In genomic region chr6:11771473-11772048, GRCh38 we compare ENCODE assay signal across 12 cellular contexts. TPM values are rescaled to one million over a fixed set of nuclear protein-coding genes. Genes with fewer than 3 reads are reported as not detected.
A peak's percentile ranks its signal among the peaks of the same experiment; 100 is the strongest.
DNase-seq lines count a peak whose midpoint lies in the region; ATAC-seq, FAIRE-seq and TF ChIP-seq lines count a peak whose summit lies in the region.
"Had no signal": no experiment of that assay in that cellular context is flagged by ENCODE, and none has a peak within 500 bp of the region (broad histone marks: within the 10 kb centered on the region; RNA-seq: fewer than 3 reads in every experiment).

No MANE protein-coding gene starts in this region.

- H3K27me3 ChIP-seq in Peyer's patch (no peaks in the 10 kb centered on the region), skeletal muscle tissue (ENCODE audit: control insufficient read depth in 3 of 3, insufficient read depth in 3 of 3, low read length in 3 of 3) (no peaks in the 10 kb centered on the region)

- no peaks in the 10 kb centered on the region for H3K9me3 Mint-ChIP-seq in natural killer cell
- H3K9me3 Mint-ChIP-seq: activated T-helper 2 cell treated with anti-CD3 and anti-CD28 coated beads, Interferon-gamma antibody, Interleukin-2, Interleukin-4, amounts not matched to agents 10 μg/mL and 5 μg/mL and 100 μg/mL, durations not matched to agents 14 hours and 24 hours and 36 hours had no signal

- ATAC-seq in HG03045 (IDR thresholded peaks at IDR 0.05; ENCODE audit: unreplicated experiment) (no peak), natural killer cell (no peak)

- no peak for TF ChIP-seq CTCF in Peyer's patch (IDR thresholded peaks at IDR 0.05)
- TF ChIP-seq CTCF in natural killer cell (IDR thresholded peaks at IDR 0.05): no peak

- DNase-seq in H54 (ENCODE audit: insufficient read length, low spot score) (peak; percentile 24), Peyer's patch (no peak), fibroblast of peridontal ligament (ENCODE audit: extremely low read depth) (peak; percentile 34), NCI-H2171 (lab: John Stamatoyannopoulos, UW) (no peak), hypothalamus (lab: John Stamatoyannopoulos, UW) (no peak), natural killer cell (no peak)
- DNase-seq: NCI-H524; stimulated activated CD4-positive, alpha-beta T cell treated with anti-CD3 and anti-CD28 coated beads, Interleukin-1b, Interleukin-23, amount 100 ng/mL, for 48 hours had no signal

- H3K27ac ChIP-seq in Peyer's patch (peak overlapping the region; percentile 33 to 96 (median 86)), skeletal muscle tissue (ENCODE audit: low read depth, low read length) (peak overlapping the region; percentile 73)

- intact Hi-C loops in natural killer cell (cut with micrococcal nuclease): no loop called here

- FAIRE-seq in H54 (lab: Jason Lieb, UNC): no peak
- FAIRE-seq: urothelium cell line had no signal

- TF ChIP-seq POLR2A in H54 (IDR thresholded peaks at IDR 0.05; ENCODE audit: low read depth, low read length): no peak
- no peak for TF ChIP-seq POLR2A in Peyer's patch (IDR thresholded peaks at IDR 0.05)

- H3K4me1 ChIP-seq in Peyer's patch: peaks cover 0 to 28% (median 5%) of the 10 kb centered on the region in 4 donors
- H3K4me1 ChIP-seq in skeletal muscle tissue (ENCODE audit: control insufficient read depth in 3 of 3, insufficient read depth in 3 of 3, low read length in 3 of 3): peaks cover 13 to 16% (median 15%) of the 10 kb centered on the region in 3 donors

- H3K9me3 ChIP-seq in Peyer's patch (no peaks in the 10 kb centered on the region), skeletal muscle tissue (ENCODE audit: control insufficient read depth in 3 of 3, low read length in 3 of 3) (no peaks in the 10 kb centered on the region)

- H3K36me3 ChIP-seq in Peyer's patch (no peaks in the 10 kb centered on the region), skeletal muscle tissue (ENCODE audit: control insufficient read depth in 3 of 3, insufficient read depth in 3 of 3, low read length in 3 of 3) (no peaks in the 10 kb centered on the region)

- no peak overlapping the region for H3K27ac Mint-ChIP-seq in natural killer cell
- H3K27ac Mint-ChIP-seq: activated T-helper 2 cell treated with anti-CD3 and anti-CD28 coated beads, Interferon-gamma antibody, Interleukin-2, Interleukin-4, amounts not matched to agents 10 μg/mL and 5 μg/mL and 100 μg/mL, durations not matched to agents 14 hours and 24 hours and 36 hours had no signal

- H3K36me3 Mint-ChIP-seq in natural killer cell: no peaks in the 10 kb centered on the region

- no peak overlapping the region for H3K9ac ChIP-seq in skeletal muscle tissue (ENCODE audit: low read depth in 1 of 3, low read length in 3 of 3)

- no peaks in the 10 kb centered on the region for H3K4me1 Mint-ChIP-seq in natural killer cell

- no peak overlapping the region for H3K4me3 Mint-ChIP-seq in natural killer cell

- peaks cover 5 to 24% of the 10 kb centered on the region in 2 donors for H3K27me3 Mint-ChIP-seq in natural killer cell (ENCODE audit: low read depth in 2 of 2)

- no peak overlapping the region for H3K4me3 ChIP-seq in Peyer's patch
- no peak overlapping the region for H3K4me3 ChIP-seq in skeletal muscle tissue (ENCODE audit: low read length in 3 of 3)

RNA-seq across cellular contexts. Expression of gene ADTRP, which starts 7.0 kb away (rescaled TPM):
- 100 to 1,000 TPM in 3 of 4 donors, 10 to 100 TPM in 1; 33.8 to 187 (median 133) TPM for total RNA-seq in Peyer's patch
- under 0.01 TPM for total RNA-seq in skeletal muscle tissue
- 1 to 10 TPM in 2 of 3 donors, not detected in 1; 1.1 to 1.5 TPM for total RNA-seq in natural killer cell

Comparison
In these comparisons a context has a peak if more than half of its experiments do, and no peak if none do; other contexts are left out.
1. DNase-seq: peak in H54 (single experiment) and fibroblast of peridontal ligament (single experiment); none in Peyer's patch (0 of 3), NCI-H2171 (single experiment), hypothalamus (0 of 51) and natural killer cell (single experiment).
2. RNA of gene ADTRP, which starts 7.0 kb away (total RNA-seq): 33.8 to 187 TPM in Peyer's patch; 1.1 to 1.5 TPM in natural killer cell and under 0.01 TPM in skeletal muscle tissue (single experiment); every median in the first group is over 10 times any median in the second.